In the genomic region with DNA sequence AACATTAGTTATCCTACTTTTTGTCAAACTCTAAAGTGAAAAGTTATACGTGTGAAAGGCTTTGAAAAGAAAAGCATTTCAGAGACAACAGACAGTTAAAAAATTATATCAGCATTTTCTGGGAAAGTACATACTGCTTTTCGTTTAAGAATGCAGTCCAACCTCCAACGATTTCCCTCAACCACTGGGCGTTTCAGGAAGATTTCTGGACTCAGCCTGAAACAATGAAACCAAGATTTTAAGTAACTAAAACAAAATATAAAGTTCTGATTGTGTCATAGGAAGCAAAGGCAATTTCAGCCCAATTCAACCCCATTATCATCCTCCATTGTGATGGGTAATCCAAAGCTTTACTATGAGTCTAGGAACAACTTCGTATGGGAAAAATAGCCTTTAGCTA, we compare ENCODE assay signal across 27 cellular contexts.
"Had no signal": no experiment of that assay in that cellular context is flagged by ENCODE, and none has a peak within 500 bp of the region (broad histone marks: within the 10 kb centered on the region; RNA-seq: fewer than 3 reads in every experiment).

No MANE protein-coding gene starts in this region.

- H3K4me3 ChIP-seq: coronary artery, esophagus squamous epithelium, heart right ventricle, ovary, psoas muscle, sigmoid colon, thoracic aorta, tibial nerve, upper lobe of left lung had no signal

- H3K36me3 ChIP-seq: ovary, sigmoid colon had no signal

- H3K9me3 ChIP-seq: esophagus squamous epithelium, ovary had no signal

- FAIRE-seq: endometrium, urothelium cell line had no signal

- DNase-seq: central memory CD4-positive, alpha-beta T cell; effector memory CD8-positive, alpha-beta T cell; erythroblast; esophagus squamous epithelium; foreskin melanocyte; glutamatergic neuron; heart right ventricle; hippocampal formation; mesendoderm; midbrain; naive thymus-derived CD8-positive, alpha-beta T cell; nephron progenitor cell; nucleus accumbens; ovary; posterior cingulate gyrus; psoas muscle; right cardiac atrium; sigmoid colon; stimulated activated CD4-positive, alpha-beta T cell treated with anti-CD3 and anti-CD28 coated beads, Interleukin-2, amount 100 ng/mL, for 24 hours; stimulated activated CD4-positive, alpha-beta T cell treated with anti-CD3 and anti-CD28 coated beads, Interleukin-4, amount 100 ng/mL, for 24 hours; stimulated activated naive CD4-positive, alpha-beta T cell treated with Interleukin-2 at 50 U/mL for 16 hours; upper lobe of left lung had no signal

- H3K27ac ChIP-seq: esophagus squamous epithelium, ovary, psoas muscle, sigmoid colon, tibial nerve, upper lobe of left lung had no signal

- H3K27me3 ChIP-seq: esophagus squamous epithelium, heart right ventricle, ovary, sigmoid colon, tibial nerve, upper lobe of left lung had no signal

- H3K4me1 ChIP-seq: upper lobe of left lung had no signal
